In genomic region chr17:62629556-62630364, GRCh38 we compare ENCODE assay signal across 10 cellular contexts. TPM values are rescaled to one million over a fixed set of nuclear protein-coding genes. Genes with fewer than 3 reads are reported as not detected.
DNase-seq lines count a peak whose midpoint lies in the region; TF ChIP-seq lines count a peak whose summit lies in the region.
"Had no signal": no experiment of that assay in that cellular context is flagged by ENCODE, and none has a peak within 500 bp of the region (broad histone marks: within the 10 kb centered on the region; RNA-seq: fewer than 3 reads in every experiment).

No MANE protein-coding gene starts in this region.

- H3K4me1 ChIP-seq in ES-I3 (ENCODE audit: insufficient read depth, low read length): peaks cover 36% of the 10 kb centered on the region
- H3K4me1 ChIP-seq in hepatocyte (ENCODE audit: insufficient read depth): peaks cover 15% of the 10 kb centered on the region
- peaks cover 47% of the 10 kb centered on the region for H3K4me1 ChIP-seq in smooth muscle cell (ENCODE audit: low read depth)
- H3K4me1 ChIP-seq in thyroid gland: peaks cover 6 to 22% of the 10 kb centered on the region in 2 donors

- no peak for DNase-seq in hepatocyte (ENCODE audit: low spot score)
- DNase-seq in smooth muscle cell (lab: John Stamatoyannopoulos, UW; ENCODE audit: unreplicated experiment): no peak
- DNase-seq in GDM1 (lab: John Stamatoyannopoulos, UW): no peak
- no peak for DNase-seq in thyroid gland
- DNase-seq in NCI-H1436 (lab: John Stamatoyannopoulos, UW): no peak
- DNase-seq in stimulated activated CD4-positive, alpha-beta T cell treated with anti-CD3 and anti-CD28 coated beads, Interleukin-4, amount 100 ng/mL, for 4 hours: no peak
- DNase-seq: DMS79 treated with DMSO at 0.1 percent for 48 hours, SHP77 treated with DMSO at 0.1 percent for 48 hours had no signal

- H3K27me3 ChIP-seq in hepatocyte: peaks cover 29% of the 10 kb centered on the region
- no peaks in the 10 kb centered on the region for H3K27me3 ChIP-seq in smooth muscle cell (ENCODE audit: low read depth)
- H3K27me3 ChIP-seq in thyroid gland: no peaks in the 10 kb centered on the region

- H4K20me1 ChIP-seq in hepatocyte (ENCODE audit: insufficient read depth, poor library complexity, severe bottlenecking) (peaks cover 8% of the 10 kb centered on the region), smooth muscle cell (ENCODE audit: low read depth) (peaks cover 59% of the 10 kb centered on the region)

- WGBS in hepatocyte (ENCODE audit: low lambda C conversion rate, missing lambda C conversion rate): 75% methylated on average over 19 of the region's 19 CpGs
- 60% methylated on average over 19 of the region's 19 CpGs for WGBS in smooth muscle cell (ENCODE audit: low lambda C conversion rate)
- WGBS in thyroid gland, 2 donors: 78 to 90% methylated on average over 16 to 19 of the region's 19 CpGs

- peak overlapping the region; percentile 94 for H3K4me2 ChIP-seq in hepatocyte
- H3K4me2 ChIP-seq in smooth muscle cell: peak overlapping the region; percentile 83

- intact Hi-C loops in thyroid gland (cut with DNase I): no loop called here

- H3K9me2 ChIP-seq in hepatocyte (replicated peaks; ENCODE audit: insufficient read depth): no peaks in the 10 kb centered on the region

- H3K9me3 ChIP-seq in ES-I3 (ENCODE audit: control insufficient read depth, insufficient read depth, low read length) (no peaks in the 10 kb centered on the region), hepatocyte (ENCODE audit: low read depth) (no peaks in the 10 kb centered on the region), smooth muscle cell (replicated peaks; ENCODE audit: low read depth) (no peaks in the 10 kb centered on the region), thyroid gland (no peaks in the 10 kb centered on the region)

- no peaks in the 10 kb centered on the region for H3K36me3 ChIP-seq in ES-I3 (ENCODE audit: insufficient read depth, low read length)
- no peaks in the 10 kb centered on the region for H3K36me3 ChIP-seq in hepatocyte (replicated peaks; ENCODE audit: insufficient read depth, low read depth)
- H3K36me3 ChIP-seq in smooth muscle cell (ENCODE audit: low read depth): no peaks in the 10 kb centered on the region
- H3K36me3 ChIP-seq in thyroid gland: no peaks in the 10 kb centered on the region

- TF ChIP-seq CTCF in WI38 (IDR thresholded peaks at IDR 0.05; ENCODE audit: low read depth, low read length) (no peak), hepatocyte (IDR thresholded peaks at IDR 0.05; ENCODE audit: poor library complexity) (no peak), smooth muscle cell (IDR thresholded peaks at IDR 0.05; ENCODE audit: borderline replicate concordance, insufficient read depth, poor library complexity, severe bottlenecking) (no peak), thyroid gland (IDR thresholded peaks at IDR 0.05) (no peak)

- no peak for TF ChIP-seq POLR2A in thyroid gland (IDR thresholded peaks at IDR 0.05)

- H2AFZ ChIP-seq in hepatocyte (no peak overlapping the region), smooth muscle cell (ENCODE audit: low read depth) (no peak overlapping the region)

- H3K27ac ChIP-seq in hepatocyte: peak overlapping the region; percentile 96
- peak overlapping the region; percentile 98 for H3K27ac ChIP-seq in smooth muscle cell (ENCODE audit: low read depth)
- no peak overlapping the region for H3K27ac ChIP-seq in thyroid gland

- H3K79me2 ChIP-seq in hepatocyte (peaks cover 41% of the 10 kb centered on the region), smooth muscle cell (ENCODE audit: low read depth) (peaks cover 71% of the 10 kb centered on the region)

- H3K4me3 ChIP-seq in WI38 (ENCODE audit: low read depth, low read length) (peak overlapping the region; percentile 77), hepatocyte (peak overlapping the region; percentile 9), smooth muscle cell (peak overlapping the region; percentile 85), thyroid gland (replicated peaks in 1 of 3) (no peak overlapping the region)

- H3F3A ChIP-seq in smooth muscle cell (ENCODE audit: low read depth): peaks cover 10% of the 10 kb centered on the region

- peak overlapping the region; percentile 97 for H3K9ac ChIP-seq in ES-I3 (ENCODE audit: low read depth, low read length)
- peak overlapping the region; percentile 97 for H3K9ac ChIP-seq in smooth muscle cell (ENCODE audit: low read depth)

RNA-seq across cellular contexts. Expression of gene MRC2, which starts 2.3 kb away (rescaled TPM):
- total RNA-seq in hepatocyte (58.4 and 104 TPM in 2 replicates), smooth muscle cell (177 and 215 TPM in 2 replicates), thyroid gland (10 to 100 TPM in 2 of 4 donors, 1 to 10 TPM in 2; 7.9 to 15.2 (median 10.9) TPM)
- polyA plus RNA-seq in hepatocyte (121 and 123 TPM in 2 replicates), smooth muscle cell (333 and 489 TPM in 2 replicates)

Comparison
In these comparisons a context has a peak if more than half of its experiments do, and no peak if none do; other contexts are left out.
1. H3K4me3 ChIP-seq: peak in WI38 (single experiment), hepatocyte (single experiment) and smooth muscle cell (single experiment); none in thyroid gland (0 of 3).
2. H3K27ac ChIP-seq: peak in hepatocyte (single experiment) and smooth muscle cell (single experiment); none in thyroid gland (0 of 3).